In the genomic region with DNA sequence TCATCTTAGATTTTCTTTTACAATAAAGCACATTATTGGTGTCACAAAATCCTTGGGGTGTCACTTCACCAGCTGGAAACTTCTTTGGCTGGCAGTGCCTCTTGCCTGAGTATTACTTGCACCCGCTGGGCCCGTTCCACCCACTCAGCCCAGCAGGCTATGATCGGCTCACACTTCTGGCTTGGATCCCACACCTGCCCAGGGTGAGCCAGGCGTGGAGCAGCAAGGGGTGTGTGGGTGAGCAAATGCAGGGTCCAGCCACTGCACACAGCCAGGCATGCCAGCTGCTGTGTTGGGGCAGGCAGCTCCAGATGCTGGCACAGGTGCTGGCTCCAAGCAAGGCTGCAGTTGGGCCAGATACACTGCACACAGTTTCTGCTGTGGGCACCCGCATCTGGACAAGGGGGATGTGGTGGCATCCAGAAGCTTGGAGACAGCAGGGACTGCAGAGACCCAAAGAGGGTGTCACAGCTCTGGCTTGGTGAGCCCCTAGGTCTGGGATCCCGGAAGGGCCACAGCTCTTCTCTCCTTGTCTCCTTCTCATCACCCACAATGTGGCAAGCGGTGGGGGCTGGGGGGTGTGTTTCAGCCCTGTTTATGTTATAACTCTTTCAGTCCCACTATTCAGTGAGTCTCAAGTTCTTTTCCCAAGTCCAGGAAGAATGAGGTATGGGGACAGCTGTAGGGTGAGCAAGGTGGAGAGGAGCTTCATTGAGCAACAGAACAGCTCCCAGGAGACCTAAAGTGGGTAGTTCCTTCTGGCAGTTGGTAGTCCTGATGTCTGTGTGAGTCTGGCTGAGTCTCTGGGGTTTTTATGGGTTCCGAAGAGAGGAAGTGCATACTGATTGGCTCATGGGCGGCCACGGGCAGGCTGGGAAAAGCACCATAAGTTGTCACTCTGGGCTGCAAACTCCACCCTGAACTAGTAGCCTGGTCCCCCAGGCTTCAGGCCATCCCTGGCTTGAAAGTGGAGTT, we compare ENCODE assay signal across 14 cellular contexts. TPM values are rescaled to one million over a fixed set of nuclear protein-coding genes. Genes with fewer than 3 reads are reported as not detected.
A peak's percentile ranks its signal among the peaks of the same experiment; 100 is the strongest.
DNase-seq lines count a peak whose midpoint lies in the region; ATAC-seq, FAIRE-seq and TF ChIP-seq lines count a peak whose summit lies in the region.
"Had no signal": no experiment of that assay in that cellular context is flagged by ENCODE, and none has a peak within 500 bp of the region (broad histone marks: within the 10 kb centered on the region; RNA-seq: fewer than 3 reads in every experiment).

No MANE protein-coding gene starts in this region.

- H3K27me3 ChIP-seq in keratinocyte (ENCODE audit: control insufficient read depth, extremely low read depth, insufficient read depth, low read length) (no peaks in the 10 kb centered on the region), tibial artery (no peaks in the 10 kb centered on the region)
- H3K27me3 ChIP-seq in CD4-positive, alpha-beta memory T cell (ENCODE audit: insufficient read depth, low read length) = no peaks in the 10 kb centered on the region

- DNase-seq in CD1c-positive myeloid dendritic cell (ENCODE audit: extremely low spot score) = peak; percentile 48
- DNase-seq in NCI-H1092 treated with DMSO at 0.1 percent for 48 hours (lab: John Stamatoyannopoulos, UW) = peak; percentile 18
- no peak for DNase-seq in keratinocyte (ENCODE audit: low read depth, low spot score)
- DNase-seq in dermis blood vessel endothelial cell = no peak
- no peak for DNase-seq in tibial artery
- no peak for DNase-seq in NCI-H774 (lab: John Stamatoyannopoulos, UW)
- no peak for DNase-seq in CD4-positive, alpha-beta memory T cell
- DNase-seq: activated CD4-positive, alpha-beta T cell treated with anti-CD3 and anti-CD28 coated beads for 48 hours; CD4-positive, alpha-beta T cell; H9; NCI-H748 treated with DMSO at 0.1 percent for 48 hours had no signal

- H3K4me2 ChIP-seq in keratinocyte (ENCODE audit: control insufficient read depth, extremely low read depth, insufficient read depth, low read depth, low read length) = no peak overlapping the region

- no peaks in the 10 kb centered on the region for H3K9me3 Mint-ChIP-seq in CD4-positive, alpha-beta memory T cell
- H3K9me3 Mint-ChIP-seq: brain; CD4-positive, alpha-beta T cell; H9 had no signal

- H3K79me2 ChIP-seq in keratinocyte (ENCODE audit: control insufficient read depth, insufficient read depth, low read length) = no peaks in the 10 kb centered on the region

- no peak for FAIRE-seq in keratinocyte (lab: Jason Lieb, UNC)

- H3K27ac ChIP-seq in keratinocyte (ENCODE audit: control insufficient read depth, insufficient read depth, low read length) = no peak overlapping the region
- H3K27ac ChIP-seq in tibial artery = no peak overlapping the region
- H3K27ac ChIP-seq in CD4-positive, alpha-beta memory T cell (ENCODE audit: low read depth, low read length) = no peak overlapping the region

- no peak overlapping the region for H3K4me3 Mint-ChIP-seq in CD4-positive, alpha-beta memory T cell
- H3K4me3 Mint-ChIP-seq: brain; CD4-positive, alpha-beta T cell; H9 had no signal

- peaks cover 2 to 3% of the 10 kb centered on the region in 2 donors for H3K27me3 Mint-ChIP-seq in CD4-positive, alpha-beta memory T cell
- H3K27me3 Mint-ChIP-seq: CD4-positive, alpha-beta T cell had no signal

- peak; percentile 27 for ATAC-seq in GM19025 (IDR thresholded peaks at IDR 0.05; ENCODE audit: low read depth, unreplicated experiment)

- H3K9me1 ChIP-seq in keratinocyte (ENCODE audit: control insufficient read depth, extremely low read depth, insufficient read depth, low read length) = no peaks in the 10 kb centered on the region

- TF ChIP-seq CTCF in keratinocyte (optimal IDR thresholded peaks at IDR 0.05 in 1 of 3, IDR thresholded peaks at IDR 0.05 in 1 of 3, conservative IDR thresholded peaks at IDR 0.05 in 1 of 3; ENCODE audit: extremely low read depth in 1 of 3, insufficient read depth in 2 of 3, low read length in 3 of 3) = no peak
- TF ChIP-seq CTCF in tibial artery (IDR thresholded peaks at IDR 0.05) = no peak

- no peaks in the 10 kb centered on the region for H3K36me3 Mint-ChIP-seq in CD4-positive, alpha-beta memory T cell
- H3K36me3 Mint-ChIP-seq: brain had no signal

- no peaks in the 10 kb centered on the region for H4K20me1 ChIP-seq in keratinocyte (ENCODE audit: control insufficient read depth, extremely low read depth, insufficient read depth, low read length)

- H3K9me3 ChIP-seq in keratinocyte (ENCODE audit: control insufficient read depth, low read depth, low read length) (no peaks in the 10 kb centered on the region), tibial artery (no peaks in the 10 kb centered on the region)
- H3K9me3 ChIP-seq in CD4-positive, alpha-beta memory T cell (ENCODE audit: control insufficient read depth in 1 of 2, low read length in 2 of 2) = no peaks in the 10 kb centered on the region

- dilution Hi-C loops in keratinocyte (cut with MboI; ENCODE audit: extremely low pct_ligation_motif_present, low sequenced_read_pairs) = no loop called here

- CTCF ChIA-PET in CD4-positive, alpha-beta memory T cell (lab: Charles Lee; ENCODE audit: partially characterized antibody) = no interaction called here

- H3K36me3 ChIP-seq in keratinocyte (ENCODE audit: control insufficient read depth in 2 of 2, extremely low read depth in 1 of 2, insufficient read depth in 2 of 2, low read length in 2 of 2) (no peaks in the 10 kb centered on the region), tibial artery (no peaks in the 10 kb centered on the region)
- H3K36me3 ChIP-seq in CD4-positive, alpha-beta memory T cell (ENCODE audit: insufficient read depth, low read length) = no peaks in the 10 kb centered on the region

- no peak overlapping the region for H3K9ac ChIP-seq in keratinocyte (ENCODE audit: control insufficient read depth, extremely low read depth, insufficient read depth, low read length)

- POLR2A ChIA-PET in CD4-positive, alpha-beta memory T cell (lab: Charles Lee; ENCODE audit: partially characterized antibody) = no interaction called here

- peak overlapping the region; percentile 15 for H2AFZ ChIP-seq in keratinocyte (ENCODE audit: control insufficient read depth, low read length)

- H3K4me1 ChIP-seq in keratinocyte (ENCODE audit: control insufficient read depth, extremely low read depth, insufficient read depth, low read length) (no peaks in the 10 kb centered on the region), tibial artery (no peaks in the 10 kb centered on the region)
- H3K4me1 ChIP-seq in CD4-positive, alpha-beta memory T cell (ENCODE audit: insufficient read depth, low read length) = no peaks in the 10 kb centered on the region

- intact Hi-C loops in tibial artery (cut with DNase I; ENCODE audit: low total_unique reads) = no loop called here
- intact Hi-C loops in CD4-positive, alpha-beta memory T cell (cut with micrococcal nuclease) = no loop called here

- H3K27ac Mint-ChIP-seq in CD4-positive, alpha-beta memory T cell = no peak overlapping the region
- H3K27ac Mint-ChIP-seq: brain; CD4-positive, alpha-beta T cell; H9 had no signal

- H3K4me3 ChIP-seq in keratinocyte (ENCODE audit: control insufficient read depth in 2 of 3, extremely low read depth in 1 of 3, insufficient read depth in 2 of 3, low read depth in 1 of 3, low read length in 3 of 3) (no peak overlapping the region), tibial artery (no peak overlapping the region)
- no peak overlapping the region for H3K4me3 ChIP-seq in CD4-positive, alpha-beta memory T cell (ENCODE audit: low read length in 2 of 2)
- H3K4me3 ChIP-seq: lung had no signal

- H3K4me1 Mint-ChIP-seq in CD4-positive, alpha-beta memory T cell = no peaks in the 10 kb centered on the region
- H3K4me1 Mint-ChIP-seq: brain, H9 had no signal

RNA-seq across cellular contexts. Expression of gene TBC1D4, which starts 25.3 kb away (rescaled TPM):
- 14.2 to 18.7 TPM (median 16.6 TPM) in 3 replicates for polyA plus RNA-seq in keratinocyte
- polyA plus RNA-seq in keratinocyte (2011; ENCODE audit: low read depth) = 30.1 TPM
- polyA plus RNA-seq in keratinocyte (2011; cell fraction: cytosol; rRNA removed) = 10.9 and 11.1 TPM in 2 replicates
- 22.4 and 24.4 TPM in 2 replicates for polyA plus RNA-seq in keratinocyte (2011; cell fraction: nucleus; rRNA removed)
- 6.7 and 11.5 TPM in 2 replicates for polyA plus RNA-seq in keratinocyte (2012; ENCODE audit: low replicate concordance)
- 23.7 to 36.2 TPM (median 32.1 TPM) in 3 replicates for polyA minus RNA-seq in keratinocyte
- polyA minus RNA-seq in keratinocyte (2011; cell fraction: cytosol; rRNA and poly(A)+ RNA removed) = 21.7 TPM
- polyA minus RNA-seq in keratinocyte (2011; cell fraction: nucleus; rRNA and poly(A)+ RNA removed) = 34.5 and 37.9 TPM in 2 replicates
- total RNA-seq in dermis blood vessel endothelial cell = 92.7 and 137 TPM in 2 replicates
- 10 to 100 TPM; 63.5 to 67.2 TPM for total RNA-seq in CD4-positive, alpha-beta memory T cell
- 10 to 100 TPM in 1 of 2 donors, 1 to 10 TPM in 1; 9.5 to 27.3 TPM for polyA plus RNA-seq in CD4-positive, alpha-beta memory T cell

RNA-seq across cellular contexts. Expression of gene COMMD6, which starts 30.3 kb away (rescaled TPM):
- 96.8 to 451 TPM (median 403 TPM) in 3 replicates for polyA plus RNA-seq in keratinocyte
- polyA plus RNA-seq in keratinocyte (2011; ENCODE audit: low read depth) = 115 TPM
- polyA plus RNA-seq in keratinocyte (2011; cell fraction: cytosol; rRNA removed) = 151 and 315 TPM in 2 replicates
- 32.0 and 43.2 TPM in 2 replicates for polyA plus RNA-seq in keratinocyte (2011; cell fraction: nucleus; rRNA removed)
- polyA plus RNA-seq in keratinocyte (2012; ENCODE audit: low replicate concordance) = 262 and 285 TPM in 2 replicates
- 18.9 to 44.8 TPM (median 26.9 TPM) in 3 replicates for polyA minus RNA-seq in keratinocyte
- polyA minus RNA-seq in keratinocyte (2011; cell fraction: cytosol; rRNA and poly(A)+ RNA removed) = 37.4 TPM
- polyA minus RNA-seq in keratinocyte (2011; cell fraction: nucleus; rRNA and poly(A)+ RNA removed) = 13.9 and 21.6 TPM in 2 replicates
- 26.9 and 45.1 TPM in 2 replicates for total RNA-seq in dermis blood vessel endothelial cell
- 100 to 1,000 TPM; 227 to 254 TPM for total RNA-seq in CD4-positive, alpha-beta memory T cell
- 100 to 1,000 TPM; 517 to 640 TPM for polyA plus RNA-seq in CD4-positive, alpha-beta memory T cell

RNA-seq across cellular contexts. Expression of gene UCHL3, which starts 42.3 kb away (rescaled TPM):
- 78.6 to 134 TPM (median 108 TPM) in 3 replicates for polyA plus RNA-seq in keratinocyte
- polyA plus RNA-seq in keratinocyte (2011; ENCODE audit: low read depth) = 80.8 TPM
- 82.9 and 165 TPM in 2 replicates for polyA plus RNA-seq in keratinocyte (2011; cell fraction: cytosol; rRNA removed)
- 36.2 and 51.9 TPM in 2 replicates for polyA plus RNA-seq in keratinocyte (2011; cell fraction: nucleus; rRNA removed)
- polyA plus RNA-seq in keratinocyte (2012; ENCODE audit: low replicate concordance) = 84.5 and 100 TPM in 2 replicates
- 8.9 to 84.2 TPM (median 45.6 TPM) in 3 replicates for polyA minus RNA-seq in keratinocyte
- polyA minus RNA-seq in keratinocyte (2011; cell fraction: cytosol; rRNA and poly(A)+ RNA removed) = 31.1 TPM
- 5.2 and 13.4 TPM in 2 replicates for polyA minus RNA-seq in keratinocyte (2011; cell fraction: nucleus; rRNA and poly(A)+ RNA removed)
- 44.4 and 58.6 TPM in 2 replicates for total RNA-seq in dermis blood vessel endothelial cell
- total RNA-seq in CD4-positive, alpha-beta memory T cell = 10 to 100 TPM; 17.5 to 20.2 TPM
- polyA plus RNA-seq in CD4-positive, alpha-beta memory T cell = 10 to 100 TPM; 47.2 to 87.4 TPM

Comparison
In these comparisons a context has a peak if more than half of its experiments do, and no peak if none do; other contexts are left out.
1. DNase-seq: peak in CD1c-positive myeloid dendritic cell (single experiment) and NCI-H1092 treated with DMSO at 0.1 percent for 48 hours (single experiment); none in keratinocyte (single experiment), dermis blood vessel endothelial cell (single experiment), tibial artery (0 of 2), NCI-H774 (single experiment) and CD4-positive, alpha-beta memory T cell (0 of 5).